ENCODE assay signal across 1 cellular context in the genomic region with DNA sequence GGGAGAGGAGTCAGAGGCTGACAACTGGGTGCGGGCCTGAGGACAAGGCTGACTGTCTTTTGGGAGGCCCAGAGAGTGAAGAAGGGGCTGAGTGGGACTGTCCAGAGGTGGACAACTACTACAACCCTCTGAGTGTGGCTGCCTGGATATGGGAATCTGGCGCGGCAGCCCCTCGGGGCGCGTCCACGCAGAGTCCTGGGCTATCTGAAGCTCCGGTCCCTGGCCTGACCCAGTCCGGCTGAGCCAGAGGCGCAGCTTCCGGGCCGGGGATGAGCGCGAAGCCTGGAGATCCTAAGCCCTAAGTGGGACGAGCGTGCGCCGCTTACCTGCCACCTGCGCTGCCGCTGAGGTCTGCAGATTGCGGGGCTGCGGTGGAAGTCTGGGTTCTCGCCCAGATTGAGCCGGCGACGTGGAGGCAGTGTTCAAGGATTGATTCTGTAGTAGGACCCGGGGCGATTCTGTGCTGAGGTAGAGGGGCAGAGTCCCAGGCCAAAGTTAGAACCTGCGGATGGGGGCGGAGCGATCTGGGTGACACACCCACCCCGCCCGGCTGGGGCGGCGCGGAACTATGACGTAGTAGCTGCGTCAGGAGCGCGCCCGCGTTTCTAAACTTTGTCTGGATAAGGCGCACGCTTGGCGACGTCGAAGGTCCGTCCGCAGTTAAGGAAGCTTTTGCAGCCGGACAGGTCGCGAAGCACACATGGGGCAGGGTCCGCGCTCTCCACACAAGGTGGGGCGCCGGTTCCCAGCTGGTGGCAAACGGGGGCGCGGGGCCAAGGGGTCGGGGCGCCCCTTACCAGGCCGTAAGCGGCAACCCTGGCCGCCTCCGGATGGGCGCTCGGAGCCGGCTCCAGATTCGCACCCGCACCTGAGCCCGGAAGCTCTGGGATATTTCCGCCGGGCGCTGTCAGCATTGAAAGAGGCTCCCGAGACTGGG.
TF ChIP-seq lines count a peak whose summit lies in the region.

A gene (minus strand): TSS at position 526 of the 937 bp plus-strand sequence. CDS start 674 bp downstream, outside the sequence.
A gene with protein sequence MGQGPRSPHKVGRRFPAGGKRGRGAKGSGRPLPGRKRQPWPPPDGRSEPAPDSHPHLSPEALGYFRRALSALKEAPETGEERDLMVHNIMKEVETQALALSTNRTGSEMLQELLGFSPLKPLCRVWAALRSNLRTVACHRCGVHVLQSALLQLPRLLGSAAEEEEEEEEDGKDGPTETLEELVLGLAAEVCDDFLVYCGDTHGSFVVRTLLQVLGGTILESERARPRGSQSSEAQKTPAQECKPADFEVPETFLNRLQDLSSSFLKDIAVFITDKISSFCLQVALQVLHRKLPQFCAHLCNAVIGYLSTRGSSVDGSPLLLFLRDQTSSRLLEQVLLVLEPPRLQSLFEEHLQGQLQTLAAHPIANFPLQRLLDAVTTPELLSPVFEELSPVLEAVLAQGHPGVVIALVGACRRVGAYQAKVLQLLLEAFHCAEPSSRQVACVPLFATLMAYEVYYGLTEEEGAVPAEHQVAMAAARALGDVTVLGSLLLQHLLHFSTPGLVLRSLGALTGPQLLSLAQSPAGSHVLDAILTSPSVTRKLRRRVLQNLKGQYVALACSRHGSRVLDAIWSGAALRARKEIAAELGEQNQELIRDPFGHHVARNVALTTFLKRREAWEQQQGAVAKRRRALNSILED (plus strand): TSS at position 596 of the 937 bp plus-strand sequence. CDS start 105 bp downstream, at position 701.

TF ChIP-seq in HEK293, 187 proteins besides CTCF, POLR2A, EP300 and RAD21 (continued from another document and continues in another):
- TF ChIP-seq ZNF561 (tag by site-specific recombination; IDR thresholded peaks at IDR 0.05; ENCODE audit: borderline replicate concordance) (no peak), ZNF175 (tag by site-specific recombination; IDR thresholded peaks at IDR 0.05) (no peak), ZNF837 (tag by site-specific recombination; IDR thresholded peaks at IDR 0.05) (no peak), ZNF404 (tag by site-specific recombination; IDR thresholded peaks at IDR 0.05) (no peak), HOXD13 (CRISPR knock-in tag; IDR thresholded peaks at IDR 0.05; ENCODE audit: borderline replicate concordance) (0 out of 2 replicates have a peak, but pooled peaks have one; percentile 28), ZNF654 (tag by site-specific recombination; IDR thresholded peaks at IDR 0.05; ENCODE audit: low read depth) (no peak), ZNF707 (tag by site-specific recombination; IDR thresholded peaks at IDR 0.05) (no peak), ZNF16 (tag by site-specific recombination; IDR thresholded peaks at IDR 0.05; ENCODE audit: low read depth) (no peak), ZNF510 (tag by site-specific recombination; IDR thresholded peaks at IDR 0.05; ENCODE audit: insufficient replicate concordance) (no peak), ZBTB20 (tag by site-specific recombination; IDR thresholded peaks at IDR 0.05) (peak; percentile 99), ZNF350 (tag by site-specific recombination; IDR thresholded peaks at IDR 0.05) (no peak), ZIC2 (tag by site-specific recombination; IDR thresholded peaks at IDR 0.05) (no peak), ZNF23 (tag by site-specific recombination; IDR thresholded peaks at IDR 0.05; ENCODE audit: borderline replicate concordance) (no peak), ZNF585B (tag by site-specific recombination; IDR thresholded peaks at IDR 0.05) (no peak), ZNF239 (tag by site-specific recombination; IDR thresholded peaks at IDR 0.05) (no peak), ZNF664 (tag by site-specific recombination; IDR thresholded peaks at IDR 0.05) (no peak), ZNF596 (tag by site-specific recombination; IDR thresholded peaks at IDR 0.05) (no peak), ZNF223 (tag by site-specific recombination; IDR thresholded peaks at IDR 0.05) (no peak), KLF7 (tag by site-specific recombination; IDR thresholded peaks at IDR 0.05; ENCODE audit: borderline replicate concordance) (0 out of 2 replicates have a peak, but pooled peaks have one; percentile 54), ZFHX2 (tag by site-specific recombination; conservative IDR thresholded peaks at IDR 0.05) (0 out of 2 replicates have a peak, but pooled peaks have one; percentile 14), ZNF830 (tag by site-specific recombination; IDR thresholded peaks at IDR 0.05; ENCODE audit: low read depth) (no peak), GLI4 (tag by site-specific recombination; IDR thresholded peaks at IDR 0.05) (no peak), KLF10 (tag by site-specific recombination; IDR thresholded peaks at IDR 0.05) (peak; percentile 98), HOXC10 (CRISPR knock-in tag; IDR thresholded peaks at IDR 0.05) (no peak), ZBTB17 (tag by site-specific recombination; IDR thresholded peaks at IDR 0.05) (peak; percentile 85), ZNF132 (tag by site-specific recombination; IDR thresholded peaks at IDR 0.05; ENCODE audit: borderline replicate concordance) (no peak), ZNF626 (tag by site-specific recombination; IDR thresholded peaks at IDR 0.05) (no peak), ZNF354C (tag by site-specific recombination; IDR thresholded peaks at IDR 0.05; ENCODE audit: borderline replicate concordance, low read depth) (no peak), ZNF658 (tag by site-specific recombination; IDR thresholded peaks at IDR 0.05) (no peak), GLIS2 (tag by site-specific recombination; IDR thresholded peaks at IDR 0.05) (no peak), ZFP3 (tag by site-specific recombination; IDR thresholded peaks at IDR 0.05; ENCODE audit: low read depth) (no peak), ZNF174 (tag by site-specific recombination; IDR thresholded peaks at IDR 0.05) (no peak)
- TF ChIP-seq, protein P1, sequence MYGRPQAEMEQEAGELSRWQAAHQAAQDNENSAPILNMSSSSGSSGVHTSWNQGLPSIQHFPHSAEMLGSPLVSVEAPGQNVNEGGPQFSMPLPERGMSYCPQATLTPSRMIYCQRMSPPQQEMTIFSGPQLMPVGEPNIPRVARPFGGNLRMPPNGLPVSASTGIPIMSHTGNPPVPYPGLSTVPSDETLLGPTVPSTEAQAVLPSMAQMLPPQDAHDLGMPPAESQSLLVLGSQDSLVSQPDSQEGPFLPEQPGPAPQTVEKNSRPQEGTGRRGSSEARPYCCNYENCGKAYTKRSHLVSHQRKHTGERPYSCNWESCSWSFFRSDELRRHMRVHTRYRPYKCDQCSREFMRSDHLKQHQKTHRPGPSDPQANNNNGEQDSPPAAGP (tag by site-specific recombination; IDR thresholded peaks at IDR 0.05): peak; percentile 60; the same call in 1 of the 2 replicates
- TF ChIP-seq, protein P2, sequence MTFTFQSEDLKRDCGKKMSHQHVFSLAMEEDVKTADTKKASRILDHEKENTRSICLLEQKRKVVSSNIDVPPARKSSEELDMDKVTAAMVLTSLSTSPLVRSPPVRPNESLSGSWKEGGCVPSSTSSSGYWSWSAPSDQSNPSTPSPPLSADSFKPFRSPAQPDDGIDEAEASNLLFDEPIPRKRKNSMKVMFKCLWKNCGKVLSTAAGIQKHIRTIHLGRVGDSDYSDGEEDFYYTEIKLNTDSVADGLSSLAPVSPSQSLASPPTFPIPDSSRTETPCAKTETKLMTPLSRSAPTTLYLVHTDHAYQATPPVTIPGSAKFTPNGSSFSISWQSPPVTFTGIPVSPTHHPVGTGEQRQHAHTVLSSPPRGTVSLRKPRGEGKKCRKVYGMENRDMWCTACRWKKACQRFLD (tag by site-specific recombination; IDR thresholded peaks at IDR 0.05): no peak
- TF ChIP-seq, protein P3, sequence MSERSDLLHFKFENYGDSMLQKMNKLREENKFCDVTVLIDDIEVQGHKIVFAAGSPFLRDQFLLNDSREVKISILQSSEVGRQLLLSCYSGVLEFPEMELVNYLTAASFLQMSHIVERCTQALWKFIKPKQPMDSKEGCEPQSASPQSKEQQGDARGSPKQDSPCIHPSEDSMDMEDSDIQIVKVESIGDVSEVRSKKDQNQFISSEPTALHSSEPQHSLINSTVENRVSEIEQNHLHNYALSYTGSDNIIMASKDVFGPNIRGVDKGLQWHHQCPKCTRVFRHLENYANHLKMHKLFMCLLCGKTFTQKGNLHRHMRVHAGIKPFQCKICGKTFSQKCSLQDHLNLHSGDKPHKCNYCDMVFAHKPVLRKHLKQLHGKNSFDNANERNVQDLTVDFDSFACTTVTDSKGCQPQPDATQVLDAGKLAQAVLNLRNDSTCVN (tag by site-specific recombination; optimal IDR thresholded peaks at IDR 0.05): peak; percentile 80
- TF ChIP-seq, protein P4, sequence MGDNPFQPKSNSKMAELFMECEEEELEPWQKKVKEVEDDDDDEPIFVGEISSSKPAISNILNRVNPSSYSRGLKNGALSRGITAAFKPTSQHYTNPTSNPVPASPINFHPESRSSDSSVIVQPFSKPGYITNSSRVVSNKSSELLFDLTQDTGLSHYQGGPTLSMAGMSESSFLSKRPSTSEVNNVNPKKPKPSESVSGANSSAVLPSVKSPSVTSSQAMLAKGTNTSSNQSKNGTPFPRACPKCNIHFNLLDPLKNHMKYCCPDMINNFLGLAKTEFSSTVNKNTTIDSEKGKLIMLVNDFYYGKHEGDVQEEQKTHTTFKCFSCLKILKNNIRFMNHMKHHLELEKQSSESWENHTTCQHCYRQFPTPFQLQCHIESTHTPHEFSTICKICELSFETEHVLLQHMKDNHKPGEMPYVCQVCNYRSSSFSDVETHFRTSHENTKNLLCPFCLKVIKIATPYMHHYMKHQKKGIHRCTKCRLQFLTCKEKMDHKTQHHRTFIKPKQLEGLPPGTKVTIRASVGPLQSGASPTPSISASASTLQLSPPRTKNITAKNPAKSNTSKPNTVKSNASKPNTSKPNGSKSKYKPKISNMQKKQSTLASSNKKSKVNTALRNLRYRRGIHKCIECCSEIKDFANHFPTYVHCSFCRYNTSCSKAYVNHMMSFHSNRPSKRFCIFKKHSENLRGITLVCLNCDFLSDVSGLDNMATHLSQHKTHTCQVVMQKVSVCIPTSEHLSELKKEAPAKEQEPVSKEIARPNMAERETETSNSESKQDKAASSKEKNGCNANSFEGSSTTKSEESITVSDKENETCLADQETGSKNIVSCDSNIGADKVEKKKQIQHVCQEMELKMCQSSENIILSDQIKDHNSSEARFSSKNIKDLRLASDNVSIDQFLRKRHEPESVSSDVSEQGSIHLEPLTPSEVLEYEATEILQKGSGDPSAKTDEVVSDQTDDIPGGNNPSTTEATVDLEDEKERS (tag by site-specific recombination; IDR thresholded peaks at IDR 0.05): no peak
- TF ChIP-seq, protein P5, sequence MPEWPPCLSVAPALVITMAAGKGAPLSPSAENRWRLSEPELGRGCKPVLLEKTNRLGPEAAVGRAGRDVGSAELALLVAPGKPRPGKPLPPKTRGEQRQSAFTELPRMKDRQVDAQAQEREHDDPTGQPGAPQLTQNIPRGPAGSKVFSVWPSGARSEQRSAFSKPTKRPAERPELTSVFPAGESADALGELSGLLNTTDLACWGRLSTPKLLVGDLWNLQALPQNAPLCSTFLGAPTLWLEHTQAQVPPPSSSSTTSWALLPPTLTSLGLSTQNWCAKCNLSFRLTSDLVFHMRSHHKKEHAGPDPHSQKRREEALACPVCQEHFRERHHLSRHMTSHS (tag by site-specific recombination; IDR thresholded peaks at IDR 0.05): no peak
- TF ChIP-seq, protein P6, sequence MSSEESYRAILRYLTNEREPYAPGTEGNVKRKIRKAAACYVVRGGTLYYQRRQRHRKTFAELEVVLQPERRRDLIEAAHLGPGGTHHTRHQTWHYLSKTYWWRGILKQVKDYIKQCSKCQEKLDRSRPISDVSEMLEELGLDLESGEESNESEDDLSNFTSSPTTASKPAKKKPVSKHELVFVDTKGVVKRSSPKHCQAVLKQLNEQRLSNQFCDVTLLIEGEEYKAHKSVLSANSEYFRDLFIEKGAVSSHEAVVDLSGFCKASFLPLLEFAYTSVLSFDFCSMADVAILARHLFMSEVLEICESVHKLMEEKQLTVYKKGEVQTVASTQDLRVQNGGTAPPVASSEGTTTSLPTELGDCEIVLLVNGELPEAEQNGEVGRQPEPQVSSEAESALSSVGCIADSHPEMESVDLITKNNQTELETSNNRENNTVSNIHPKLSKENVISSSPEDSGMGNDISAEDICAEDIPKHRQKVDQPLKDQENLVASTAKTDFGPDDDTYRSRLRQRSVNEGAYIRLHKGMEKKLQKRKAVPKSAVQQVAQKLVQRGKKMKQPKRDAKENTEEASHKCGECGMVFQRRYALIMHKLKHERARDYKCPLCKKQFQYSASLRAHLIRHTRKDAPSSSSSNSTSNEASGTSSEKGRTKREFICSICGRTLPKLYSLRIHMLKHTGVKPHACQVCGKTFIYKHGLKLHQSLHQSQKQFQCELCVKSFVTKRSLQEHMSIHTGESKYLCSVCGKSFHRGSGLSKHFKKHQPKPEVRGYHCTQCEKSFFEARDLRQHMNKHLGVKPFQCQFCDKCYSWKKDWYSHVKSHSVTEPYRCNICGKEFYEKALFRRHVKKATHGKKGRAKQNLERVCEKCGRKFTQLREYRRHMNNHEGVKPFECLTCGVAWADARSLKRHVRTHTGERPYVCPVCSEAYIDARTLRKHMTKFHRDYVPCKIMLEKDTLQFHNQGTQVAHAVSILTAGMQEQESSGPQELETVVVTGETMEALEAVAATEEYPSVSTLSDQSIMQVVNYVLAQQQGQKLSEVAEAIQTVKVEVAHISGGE (tag by site-specific recombination; conservative IDR thresholded peaks at IDR 0.05; ENCODE audit: low read depth): peak; percentile 70
- TF ChIP-seq, protein P7, sequence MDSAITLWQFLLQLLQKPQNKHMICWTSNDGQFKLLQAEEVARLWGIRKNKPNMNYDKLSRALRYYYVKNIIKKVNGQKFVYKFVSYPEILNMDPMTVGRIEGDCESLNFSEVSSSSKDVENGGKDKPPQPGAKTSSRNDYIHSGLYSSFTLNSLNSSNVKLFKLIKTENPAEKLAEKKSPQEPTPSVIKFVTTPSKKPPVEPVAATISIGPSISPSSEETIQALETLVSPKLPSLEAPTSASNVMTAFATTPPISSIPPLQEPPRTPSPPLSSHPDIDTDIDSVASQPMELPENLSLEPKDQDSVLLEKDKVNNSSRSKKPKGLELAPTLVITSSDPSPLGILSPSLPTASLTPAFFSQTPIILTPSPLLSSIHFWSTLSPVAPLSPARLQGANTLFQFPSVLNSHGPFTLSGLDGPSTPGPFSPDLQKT (IDR thresholded peaks at IDR 0.05; ENCODE audit: borderline replicate concordance, low read depth, low read length): no peak
- TF ChIP-seq, protein P8, sequence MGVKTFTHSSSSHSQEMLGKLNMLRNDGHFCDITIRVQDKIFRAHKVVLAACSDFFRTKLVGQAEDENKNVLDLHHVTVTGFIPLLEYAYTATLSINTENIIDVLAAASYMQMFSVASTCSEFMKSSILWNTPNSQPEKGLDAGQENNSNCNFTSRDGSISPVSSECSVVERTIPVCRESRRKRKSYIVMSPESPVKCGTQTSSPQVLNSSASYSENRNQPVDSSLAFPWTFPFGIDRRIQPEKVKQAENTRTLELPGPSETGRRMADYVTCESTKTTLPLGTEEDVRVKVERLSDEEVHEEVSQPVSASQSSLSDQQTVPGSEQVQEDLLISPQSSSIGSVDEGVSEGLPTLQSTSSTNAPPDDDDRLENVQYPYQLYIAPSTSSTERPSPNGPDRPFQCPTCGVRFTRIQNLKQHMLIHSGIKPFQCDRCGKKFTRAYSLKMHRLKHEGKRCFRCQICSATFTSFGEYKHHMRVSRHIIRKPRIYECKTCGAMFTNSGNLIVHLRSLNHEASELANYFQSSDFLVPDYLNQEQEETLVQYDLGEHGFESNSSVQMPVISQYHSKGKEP (tag by site-specific recombination; IDR thresholded peaks at IDR 0.05): no peak
- TF ChIP-seq, protein P9, sequence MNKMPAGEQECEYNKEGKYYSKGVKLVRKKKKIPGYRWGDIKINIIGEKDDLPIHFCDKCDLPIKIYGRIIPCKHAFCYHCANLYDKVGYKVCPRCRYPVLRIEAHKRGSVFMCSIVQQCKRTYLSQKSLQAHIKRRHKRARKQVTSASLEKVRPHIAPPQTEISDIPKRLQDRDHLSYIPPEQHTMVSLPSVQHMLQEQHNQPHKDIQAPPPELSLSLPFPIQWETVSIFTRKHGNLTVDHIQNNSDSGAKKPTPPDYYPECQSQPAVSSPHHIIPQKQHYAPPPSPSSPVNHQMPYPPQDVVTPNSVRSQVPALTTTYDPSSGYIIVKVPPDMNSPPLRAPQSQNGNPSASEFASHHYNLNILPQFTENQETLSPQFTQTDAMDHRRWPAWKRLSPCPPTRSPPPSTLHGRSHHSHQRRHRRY (tag by site-specific recombination; IDR thresholded peaks at IDR 0.05): no peak
